In genomic region chr19:21767065-21767800, GRCh38 we compare ENCODE assay signal across 8 cellular contexts. TPM values are rescaled to one million over a fixed set of nuclear protein-coding genes. Genes with fewer than 3 reads are reported as not detected.
A peak's percentile ranks its signal among the peaks of the same experiment; 100 is the strongest.
DNase-seq lines count a peak whose midpoint lies in the region; ATAC-seq and TF ChIP-seq lines count a peak whose summit lies in the region.

Gene ZNF100, minus strand, starts transcription at chr19:21767579. Its CDS starts 150 bp downstream, at chr19:21767429.

- H3K9me3 Mint-ChIP-seq in activated CD4-positive, alpha-beta memory T cell treated with anti-CD3 and anti-CD28 coated beads for 36 hours = no peaks in the 10 kb centered on the region

- H3K27me3 Mint-ChIP-seq in activated CD4-positive, alpha-beta memory T cell treated with anti-CD3 and anti-CD28 coated beads for 36 hours = no peaks in the 10 kb centered on the region

- H3K4me3 ChIP-seq in lower leg skin (ENCODE audit: low read depth, poor library complexity, severe bottlenecking) = peak within 1 kb of the TSS; percentile 69

- ATAC-seq in GM19397 (IDR thresholded peaks at IDR 0.05; ENCODE audit: unreplicated experiment) = peak; percentile 98
- peak; percentile 94 for ATAC-seq in HG03565 (IDR thresholded peaks at IDR 0.05; ENCODE audit: unreplicated experiment)

- no peak for TF ChIP-seq CTCF in lower leg skin (IDR thresholded peaks at IDR 0.05)

- DNase-seq in CD1c-positive myeloid dendritic cell (ENCODE audit: extremely low spot score) (peak; percentile 93), NCI-H774 (lab: John Stamatoyannopoulos, UW) (peak; percentile 92), ecto neural progenitor cell (ENCODE audit: low spot score) (peak; percentile 92), lower leg skin (ENCODE audit: low spot score in 2 of 2) (peak; percentile 92 to 98)
- peak; percentile 92 for DNase-seq in activated CD4-positive, alpha-beta memory T cell treated with anti-CD3 and anti-CD28 coated beads for 36 hours
- peak; percentile 77 to 85 for DNase-seq in stimulated activated CD4-positive, alpha-beta T cell treated with anti-CD3 and anti-CD28 coated beads, Interleukin-4, amount 100 ng/mL, for 4 hours

- WGBS in lower leg skin, 2 donors = 0% methylated on average over 24 to 35 of the region's 35 CpGs

- intact Hi-C loops in activated CD4-positive, alpha-beta memory T cell treated with anti-CD3 and anti-CD28 coated beads for 36 hours (cut with micrococcal nuclease) = loop anchor here (1.0 to 5.0 kb wide), 6 partner anchors 18 to 408 kb away; partner anchors contain the start of genes ZNF43 and ZNF738
- intact Hi-C loops in lower leg skin (cut with DNase I; ENCODE audit: low total_unique reads) = no loop called here

- H3K4me3 Mint-ChIP-seq in activated CD4-positive, alpha-beta memory T cell treated with anti-CD3 and anti-CD28 coated beads for 36 hours = peak within 1 kb of the TSS; percentile 92

- POLR2A ChIA-PET in activated CD4-positive, alpha-beta memory T cell treated with anti-CD3 and anti-CD28 coated beads for 36 hours (lab: Charles Lee) = interaction anchor here (0.6 to 2.5 kb wide), 7 partner anchors 14 to 1342 kb away, joined by 3 to 28 read pairs (median 3); partner anchors contain the start of genes ZNF429, ZNF43 and ZNF708

- H3K4me1 Mint-ChIP-seq in activated CD4-positive, alpha-beta memory T cell treated with anti-CD3 and anti-CD28 coated beads for 36 hours (ENCODE audit: low read depth) = peaks cover 22% of the 10 kb centered on the region

- CTCF ChIA-PET in activated CD4-positive, alpha-beta memory T cell treated with anti-CD3 and anti-CD28 coated beads for 36 hours (lab: Charles Lee) = interaction anchor here (1.2 to 1.5 kb wide), 4 partner anchors 14 to 261 kb away, joined by 3 to 7 read pairs (median 4); partner anchors contain the start of gene ZNF429

- H3K27ac Mint-ChIP-seq in activated CD4-positive, alpha-beta memory T cell treated with anti-CD3 and anti-CD28 coated beads for 36 hours = peak within 1 kb of the TSS; percentile 81

- no peak for TF ChIP-seq POLR2A in lower leg skin (IDR thresholded peaks at IDR 0.05)

- peaks cover 29% of the 10 kb centered on the region for H3K36me3 Mint-ChIP-seq in activated CD4-positive, alpha-beta memory T cell treated with anti-CD3 and anti-CD28 coated beads for 36 hours

RNA-seq across cellular contexts. Expression of gene ZNF100, which starts in this region (rescaled TPM):
- 10 to 100 TPM; 20.9 to 23.6 TPM for total RNA-seq in activated CD4-positive, alpha-beta memory T cell treated with anti-CD3 and anti-CD28 coated beads for 36 hours
- total RNA-seq in lower leg skin = 1 to 10 TPM; 1.4 to 4.7 (median 3.1) TPM

Comparison
In these comparisons a context has a peak if more than half of its experiments do, and no peak if none do; other contexts are left out.
1. Peak in every context shown above with its lines: DNase-seq, ATAC-seq and H3K4me3 ChIP-seq.